ENCODE assay signal across 33 cellular contexts in genomic region chr2:166439078-166439477, GRCh38. TPM values are rescaled to one million over a fixed set of nuclear protein-coding genes. Genes with fewer than 3 reads are reported as not detected.
"Had no signal": no experiment of that assay in that cellular context is flagged by ENCODE, and none has a peak within 500 bp of the region (broad histone marks: within the 10 kb centered on the region; RNA-seq: fewer than 3 reads in every experiment).

No MANE protein-coding gene starts in this region.

- H3K36me3 ChIP-seq: left lung, lower lobe of right lung, neural progenitor cell, pancreas, prostate gland, right lobe of liver, uterus had no signal

- H3K27ac Mint-ChIP-seq: immature natural killer cell; mesothelial cell of epicardium; naive B cell; natural killer cell; nephron progenitor cell; neural progenitor cell; stimulated activated memory B cell treated with anti-CD40 and anti-IgM and Interleukin-4, amounts not matched to agents 10 μg/mL and 1 μg/mL and 100 μg/mL, for 72 hours; stimulated activated naive CD8-positive, alpha-beta T cell treated with anti-CD3 and anti-CD28 coated beads, Interleukin-15, amount 100 ng/mL, for 72 hours; type B pancreatic cell had no signal

- DNase-seq: hypothalamus; immature natural killer cell; kidney; left colon; left lung; lower lobe of right lung; mammary epithelial cell; mesendoderm; naive B cell; natural killer cell; nephron progenitor cell; nucleus accumbens; pancreas; posterior cingulate gyrus; retina; right lobe of liver; stimulated activated CD4-positive, alpha-beta T cell treated with anti-CD3 and anti-CD28 coated beads, Interleukin-1b, Interleukin-23, amount 100 ng/mL, for 48 hours; stimulated activated CD4-positive, alpha-beta T cell treated with anti-CD3 and anti-CD28 coated beads, Interleukin-2, amount 100 ng/mL, for 48 hours; stimulated activated CD4-positive, alpha-beta T cell treated with anti-CD3 and anti-CD28 coated beads, Interleukin-4, amount 100 ng/mL, for 4 hours; stimulated activated CD8-positive, alpha-beta memory T cell treated with anti-CD3 and anti-CD28 coated beads, Interleukin-4, amount 100 ng/mL, for 48 hours; stimulated activated naive CD4-positive, alpha-beta T cell treated with Interleukin-2 at 50 U/mL for 16 hours; stimulated activated naive CD8-positive, alpha-beta T cell treated with anti-CD3 and anti-CD28 coated beads, Interleukin-15, amount 100 ng/mL, for 72 hours; substantia nigra; uterus had no signal

- H3K36me3 Mint-ChIP-seq: immature natural killer cell; mesothelial cell of epicardium; naive B cell; natural killer cell; neural progenitor cell; stimulated activated memory B cell treated with anti-CD40 and anti-IgM and Interleukin-4, amounts not matched to agents 10 μg/mL and 1 μg/mL and 100 μg/mL, for 72 hours; type B pancreatic cell had no signal

- H3K4me3 Mint-ChIP-seq: immature natural killer cell; mesothelial cell of epicardium; naive B cell; natural killer cell; nephron progenitor cell; neural progenitor cell; stimulated activated memory B cell treated with anti-CD40 and anti-IgM and Interleukin-4, amounts not matched to agents 10 μg/mL and 1 μg/mL and 100 μg/mL, for 72 hours; stimulated activated naive CD8-positive, alpha-beta T cell treated with anti-CD3 and anti-CD28 coated beads, Interleukin-15, amount 100 ng/mL, for 72 hours; type B pancreatic cell had no signal

- ATAC-seq: left colon; left lung; lower lobe of right lung; natural killer cell; pancreas; right lobe of liver; stimulated activated memory B cell treated with anti-CD40 and anti-IgM and Interleukin-4, amounts not matched to agents 10 μg/mL and 1 μg/mL and 100 μg/mL, for 72 hours; stimulated activated naive CD8-positive, alpha-beta T cell treated with anti-CD3 and anti-CD28 coated beads, Interleukin-15, amount 100 ng/mL, for 72 hours had no signal

- H3K9me3 Mint-ChIP-seq: mesothelial cell of epicardium; nephron progenitor cell; stimulated activated naive CD8-positive, alpha-beta T cell treated with anti-CD3 and anti-CD28 coated beads, Interleukin-15, amount 100 ng/mL, for 72 hours; type B pancreatic cell had no signal

- H3K9ac ChIP-seq: neural progenitor cell had no signal

- FAIRE-seq: islet of Langerhans, kidney, pancreas had no signal

- H3K4me1 Mint-ChIP-seq: immature natural killer cell; mesothelial cell of epicardium; naive B cell; natural killer cell; nephron progenitor cell; neural progenitor cell; stimulated activated memory B cell treated with anti-CD40 and anti-IgM and Interleukin-4, amounts not matched to agents 10 μg/mL and 1 μg/mL and 100 μg/mL, for 72 hours; stimulated activated naive CD8-positive, alpha-beta T cell treated with anti-CD3 and anti-CD28 coated beads, Interleukin-15, amount 100 ng/mL, for 72 hours had no signal

- H3K4me1 ChIP-seq: left lung, lower lobe of right lung, neural progenitor cell, prostate gland, right lobe of liver, uterus had no signal

- H3K27ac ChIP-seq: left lung, lower lobe of right lung, neural progenitor cell, pancreas, prostate gland, right lobe of liver, tibial nerve, uterus had no signal

- H3K9me3 ChIP-seq: left lung, lower lobe of right lung, pancreas, prostate gland, right lobe of liver, tibial nerve, uterus had no signal

- H3K27me3 ChIP-seq: left lung, neural progenitor cell, pancreas, right lobe of liver, tibial nerve, uterus had no signal

- H3K4me2 ChIP-seq: neural progenitor cell, smooth muscle cell had no signal

- H2AFZ ChIP-seq: neural progenitor cell had no signal

- H3K4me3 ChIP-seq: left lung, lower lobe of right lung, neural progenitor cell, pancreas, prostate gland, right lobe of liver, smooth muscle cell, tibial nerve, uterus had no signal

- H3K27me3 Mint-ChIP-seq: stimulated activated memory B cell treated with anti-CD40 and anti-IgM and Interleukin-4, amounts not matched to agents 10 μg/mL and 1 μg/mL and 100 μg/mL, for 72 hours; stimulated activated naive CD8-positive, alpha-beta T cell treated with anti-CD3 and anti-CD28 coated beads, Interleukin-15, amount 100 ng/mL, for 72 hours; type B pancreatic cell had no signal

RNA-seq across cellular contexts. Expression of gene SCN7A, which starts 55.0 kb away (rescaled TPM):
- total RNA-seq: mammary epithelial cell, natural killer cell, osteoblast, smooth muscle cell had no signal
- polyA plus RNA-seq: immature natural killer cell, mammary epithelial cell, smooth muscle cell had no signal
